ENCODE assay signal across 9 cellular contexts in the genomic region with DNA sequence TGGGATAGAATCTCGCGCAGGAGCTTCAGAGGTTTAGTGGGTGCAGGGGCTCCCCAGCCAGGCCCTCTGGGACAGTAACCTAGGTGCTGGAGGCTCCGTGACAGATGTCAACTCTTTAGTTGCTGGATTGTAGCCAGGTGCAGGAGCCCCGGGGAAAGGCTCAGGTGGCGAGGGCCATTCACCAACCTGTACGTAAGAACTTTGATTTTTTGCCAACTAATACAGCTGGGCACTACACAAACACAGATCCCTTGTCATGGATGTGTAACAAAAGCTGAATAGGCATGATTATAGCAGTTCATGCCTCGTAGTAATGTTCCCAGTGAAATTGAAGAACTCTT.
A peak's percentile ranks its signal among the peaks of the same experiment; 100 is the strongest.
DNase-seq lines count a peak whose midpoint lies in the region; ATAC-seq, FAIRE-seq and TF ChIP-seq lines count a peak whose summit lies in the region.
"Had no signal": no experiment of that assay in that cellular context is flagged by ENCODE, and none has a peak within 500 bp of the region (broad histone marks: within the 10 kb centered on the region; RNA-seq: fewer than 3 reads in every experiment).

No MANE protein-coding gene starts in this region.

- H3K27ac ChIP-seq in CD8-positive, alpha-beta T cell (ENCODE audit: low read depth, low read length): no peak overlapping the region
- no peak overlapping the region for H3K27ac ChIP-seq in H1 (ENCODE audit: low read depth, low read length)
- no peak overlapping the region for H3K27ac ChIP-seq in CD8-positive, alpha-beta memory T cell (ENCODE audit: low read depth, low read length)

- H3K9me3 ChIP-seq in CD8-positive, alpha-beta T cell (ENCODE audit: low read length): no peaks in the 10 kb centered on the region
- H3K9me3 ChIP-seq in H1 (ENCODE audit: insufficient read depth in 2 of 2, low read depth in 1 of 2, low read length in 1 of 2): no peaks in the 10 kb centered on the region
- no peaks in the 10 kb centered on the region for H3K9me3 ChIP-seq in CD8-positive, alpha-beta memory T cell (ENCODE audit: low read length)

- no peaks in the 10 kb centered on the region for H3K23me2 ChIP-seq in H1 (ENCODE audit: low read depth, low read length)

- H3K79me2 ChIP-seq in H1 (ENCODE audit: control insufficient read depth in 1 of 2, insufficient read depth in 2 of 2, low read length in 2 of 2): no peaks in the 10 kb centered on the region

- H3K4ac ChIP-seq in H1 (replicated peaks; ENCODE audit: insufficient read length, low read depth, low read length): no peak overlapping the region

- no peak overlapping the region for H3K4me3 Mint-ChIP-seq in CD8-positive, alpha-beta T cell
- peak overlapping the region in 1 of 7 donors; percentile 27 for H3K4me3 Mint-ChIP-seq in CD8-positive, alpha-beta memory T cell
- H3K4me3 Mint-ChIP-seq: activated T-cell treated with anti-CD3 and anti-CD28 coated beads, Interleukin-2, amount 50 U/mL, for 72 hours had no signal

- no peak for DNase-seq in CD8-positive, alpha-beta T cell
- DNase-seq in NCI-H345 treated with DMSO at 0.1 percent for 48 hours (lab: John Stamatoyannopoulos, UW; ENCODE audit: unreplicated experiment): peak; percentile 97
- no peak for DNase-seq in H1 (ENCODE audit: low read depth in 1 of 2, low spot score in 2 of 2)
- DNase-seq in activated CD4-positive, alpha-beta T cell treated with anti-CD3 and anti-CD28 coated beads, Interleukin-2, amount 50 U/mL, for 48 hours: no peak
- no peak for DNase-seq in CD8-positive, alpha-beta memory T cell

- H2BK20ac ChIP-seq in H1 (ENCODE audit: low read length): no peak overlapping the region

- H4K91ac ChIP-seq in H1 (replicated peaks; ENCODE audit: insufficient read length, low read length): peak overlapping the region; percentile 17

- H3K79me1 ChIP-seq in H1 (ENCODE audit: low read depth, low read length): no peaks in the 10 kb centered on the region

- no peak for FAIRE-seq in H1 (lab: Jason Lieb, UNC)

- TF ChIP-seq POLR2A in H1 (IDR thresholded peaks at IDR 0.05; ENCODE audit: control extremely low read depth in 1 of 2, low read depth in 2 of 2, low read length in 2 of 2): no peak

- TF ChIP-seq RAD21 in H1 (IDR thresholded peaks at IDR 0.05 in 1 of 2, conservative IDR thresholded peaks at IDR 0.05 in 1 of 2; ENCODE audit: low read depth in 2 of 2, low read length in 2 of 2): no peak

- no peak overlapping the region for H2AK5ac ChIP-seq in H1 (ENCODE audit: low read depth, low read length)

- no peaks in the 10 kb centered on the region for H3K4me1 ChIP-seq in CD8-positive, alpha-beta T cell (ENCODE audit: insufficient read depth, low read length)
- peaks cover 0 to 10% (median 7%) of the 10 kb centered on the region in 4 experiments; a peak in 5 of 7 replicates for H3K4me1 ChIP-seq in H1 (replicated peaks in 1 of 4; ENCODE audit: control insufficient read depth in 3 of 4, insufficient read depth in 4 of 4, low read length in 3 of 4)
- H3K4me1 ChIP-seq in CD8-positive, alpha-beta memory T cell (ENCODE audit: insufficient read depth, low read length): no peaks in the 10 kb centered on the region

- POLR2A ChIA-PET in CD8-positive, alpha-beta T cell (lab: Charles Lee): no interaction called here
- POLR2A ChIA-PET in H1 (lab: Charles Lee; ENCODE audit: partially characterized antibody): interaction anchor here (0.6 to 0.9 kb wide), 3 partner anchors 38 to 187 kb away, joined by 3 to 5 read pairs (median 4); no protein-coding TSS in a partner anchor
- POLR2A ChIA-PET in CD8-positive, alpha-beta memory T cell (lab: Charles Lee): no interaction called here

- H3K36me3 Mint-ChIP-seq in CD8-positive, alpha-beta T cell: no peaks in the 10 kb centered on the region
- H3K36me3 Mint-ChIP-seq in CD8-positive, alpha-beta memory T cell: no peaks in the 10 kb centered on the region

- peaks cover 2% of the 10 kb centered on the region for H3K27me3 Mint-ChIP-seq in CD8-positive, alpha-beta T cell (ENCODE audit: low read depth)
- peaks cover 4 to 21% of the 10 kb centered on the region in 2 donors for H3K27me3 Mint-ChIP-seq in CD8-positive, alpha-beta memory T cell

- no peak overlapping the region for H2AFZ ChIP-seq in H1 (ENCODE audit: low read length)

- no peak overlapping the region for H2BK12ac ChIP-seq in H1 (ENCODE audit: low read depth, low read length)

- no peaks in the 10 kb centered on the region for H4K20me1 ChIP-seq in H1 (replicated peaks in 1 of 2; ENCODE audit: control insufficient read depth in 1 of 2, insufficient read depth in 2 of 2, low read length in 2 of 2)

- no peak overlapping the region for H3K27ac Mint-ChIP-seq in CD8-positive, alpha-beta T cell
- H3K27ac Mint-ChIP-seq in CD8-positive, alpha-beta memory T cell: peak overlapping the region in 1 of 8 donors; percentile 82
- H3K27ac Mint-ChIP-seq: activated T-cell treated with anti-CD3 and anti-CD28 coated beads, Interleukin-2, amount 50 U/mL, for 72 hours had no signal

- no peak overlapping the region for H3K9ac ChIP-seq in H1 (replicated peaks in 1 of 4; ENCODE audit: extremely low read depth in 1 of 4, low read depth in 3 of 4, low read length in 3 of 4)

- no peak overlapping the region for H3K23ac ChIP-seq in H1 (ENCODE audit: insufficient read length)

- no peaks in the 10 kb centered on the region for H3K36me3 ChIP-seq in CD8-positive, alpha-beta T cell (ENCODE audit: insufficient read depth, low read length)
- no peaks in the 10 kb centered on the region for H3K36me3 ChIP-seq in H1 (ENCODE audit: control insufficient read depth in 2 of 4, insufficient read depth in 4 of 4, low read length in 3 of 4)
- H3K36me3 ChIP-seq in CD8-positive, alpha-beta memory T cell (ENCODE audit: insufficient read depth, low read length): no peaks in the 10 kb centered on the region

- WGBS in H1 (ENCODE audit: extremely low coverage in 1 of 2, insufficient coverage in 1 of 2, insufficient read length in 1 of 2, insufficient replicate concordance in 2 of 2, low coverage in 1 of 2, low lambda C conversion rate in 2 of 2, missing lambda C conversion rate in 1 of 2), 2 experiments: 91% methylated on average over 7 of the region's 7 CpGs; no CpG with 5 or more reads in 1 of the 2 experiments

- no peak overlapping the region for H4K8ac ChIP-seq in H1 (ENCODE audit: extremely low read depth, insufficient read depth, low read length)

- no peaks in the 10 kb centered on the region for H3K27me3 ChIP-seq in CD8-positive, alpha-beta T cell (ENCODE audit: insufficient read depth, low read length)
- no peaks in the 10 kb centered on the region for H3K27me3 ChIP-seq in H1 (replicated peaks in 1 of 4; ENCODE audit: control insufficient read depth in 3 of 4, extremely low read depth in 1 of 4, insufficient read depth in 3 of 4, low read length in 3 of 4)
- no peaks in the 10 kb centered on the region for H3K27me3 ChIP-seq in CD8-positive, alpha-beta memory T cell (ENCODE audit: insufficient read depth, low read length, poor library complexity, severe bottlenecking)

- H3K14ac ChIP-seq in H1 (ENCODE audit: insufficient read length): no peak overlapping the region

- no peak overlapping the region for H4K5ac ChIP-seq in H1 (ENCODE audit: insufficient read length, low read depth, low read length)

- ATAC-seq in CD8-positive, alpha-beta T cell: no peak
- ATAC-seq in HG02610 (IDR thresholded peaks at IDR 0.05; ENCODE audit: unreplicated experiment): no peak
- ATAC-seq in HG02840 (IDR thresholded peaks at IDR 0.05; ENCODE audit: low FRiP score, unreplicated experiment): no peak

- intact Hi-C loops in CD8-positive, alpha-beta T cell (cut with DNase I, micrococcal nuclease): loop anchor here (10.0 kb wide), 2 partner anchors 185 to 1945 kb away; no protein-coding TSS in a partner anchor

- no peak overlapping the region for H2BK15ac ChIP-seq in H1 (ENCODE audit: low read length)

- no peak overlapping the region for H3K56ac ChIP-seq in H1 (replicated peaks; ENCODE audit: insufficient read length, low read depth, low read length)

- 0 out of 2 replicates have a peak overlapping the region, but pooled peaks have one; percentile 24 for H3K18ac ChIP-seq in H1 (ENCODE audit: extremely low read depth, low read length)

- H3K9me3 Mint-ChIP-seq in CD8-positive, alpha-beta T cell: no peaks in the 10 kb centered on the region
- H3K9me3 Mint-ChIP-seq in CD8-positive, alpha-beta memory T cell: no peaks in the 10 kb centered on the region
- H3K9me3 Mint-ChIP-seq: activated T-cell treated with anti-CD3 and anti-CD28 coated beads, Interleukin-2, amount 50 U/mL, for 72 hours had no signal

- H2BK5ac ChIP-seq in H1 (ENCODE audit: low read depth, low read length): no peak overlapping the region

- no peaks in the 10 kb centered on the region for H3K4me1 Mint-ChIP-seq in CD8-positive, alpha-beta T cell (ENCODE audit: low read depth)
- H3K4me1 Mint-ChIP-seq in CD8-positive, alpha-beta memory T cell: no peaks in the 10 kb centered on the region

- CTCF ChIA-PET in CD8-positive, alpha-beta T cell (lab: Charles Lee): interaction anchor here (0.7 to 2.7 kb wide), 5 partner anchors 11 to 1452 kb away, joined by 3 to 19 read pairs (median 4); no protein-coding TSS in a partner anchor
- CTCF ChIA-PET in H1 (lab: Charles Lee; ENCODE audit: partially characterized antibody): interaction anchor here (0.6 to 12.1 kb wide), 25 partner anchors 9 to 1015 kb away, joined by 3 to 135 read pairs (median 4); no protein-coding TSS in a partner anchor
- CTCF ChIA-PET in CD8-positive, alpha-beta memory T cell (lab: Charles Lee): interaction anchor here (1.3 to 2.0 kb wide), 2 partner anchors 11 to 13 kb away, joined by 4 to 8 read pairs; no protein-coding TSS in a partner anchor

- H3K4me3 ChIP-seq in CD8-positive, alpha-beta T cell (ENCODE audit: low read depth, low read length): no peak overlapping the region
- no peak overlapping the region for H3K4me3 ChIP-seq in H1 (ENCODE audit: extremely low read depth in 1 of 4, insufficient read depth in 2 of 4, low read depth in 3 of 4, low read length in 4 of 4)
- no peak overlapping the region for H3K4me3 ChIP-seq in CD8-positive, alpha-beta memory T cell (ENCODE audit: low read length)

- no peak for TF ChIP-seq EP300 in H1 (IDR thresholded peaks at IDR 0.05; ENCODE audit: borderline replicate concordance in 1 of 2, low read depth in 2 of 2, low read length in 2 of 2)

- H2BK120ac ChIP-seq in H1 (replicated peaks; ENCODE audit: low read depth, low read length): no peak overlapping the region

- H3K4me2 ChIP-seq in H1 (ENCODE audit: insufficient read depth in 1 of 2, low read depth in 2 of 2, low read length in 2 of 2): no peak overlapping the region

- TF ChIP-seq CTCF in CD8-positive, alpha-beta T cell (IDR thresholded peaks at IDR 0.05): peak; percentile 18
- peak; percentile 42 for TF ChIP-seq CTCF in LNCAP (IDR thresholded peaks at IDR 0.05)
- no peak for TF ChIP-seq CTCF in H1 (IDR thresholded peaks at IDR 0.05; ENCODE audit: control extremely low read depth in 1 of 3, insufficient read depth in 1 of 3, low read depth in 1 of 3, low read length in 3 of 3)

TF ChIP-seq in H1, 55 proteins besides CTCF, POLR2A, EP300 and RAD21:
- no peak for TF ChIP-seq POU5F1 (IDR thresholded peaks at IDR 0.05; ENCODE audit: low read depth, low read length)
- no peak for TF ChIP-seq CBX5 (IDR thresholded peaks at IDR 0.05; ENCODE audit: low read depth, low read length)
- no peak for TF ChIP-seq JUND (IDR thresholded peaks at IDR 0.05; ENCODE audit: low read length)

Comparison
In these comparisons a context has a peak if more than half of its experiments do, and no peak if none do; other contexts are left out.
1. CTCF ChIP-seq: peak in CD8-positive, alpha-beta T cell (single experiment) and LNCAP (single experiment); none in H1 (0 of 3).